In the genomic region with DNA sequence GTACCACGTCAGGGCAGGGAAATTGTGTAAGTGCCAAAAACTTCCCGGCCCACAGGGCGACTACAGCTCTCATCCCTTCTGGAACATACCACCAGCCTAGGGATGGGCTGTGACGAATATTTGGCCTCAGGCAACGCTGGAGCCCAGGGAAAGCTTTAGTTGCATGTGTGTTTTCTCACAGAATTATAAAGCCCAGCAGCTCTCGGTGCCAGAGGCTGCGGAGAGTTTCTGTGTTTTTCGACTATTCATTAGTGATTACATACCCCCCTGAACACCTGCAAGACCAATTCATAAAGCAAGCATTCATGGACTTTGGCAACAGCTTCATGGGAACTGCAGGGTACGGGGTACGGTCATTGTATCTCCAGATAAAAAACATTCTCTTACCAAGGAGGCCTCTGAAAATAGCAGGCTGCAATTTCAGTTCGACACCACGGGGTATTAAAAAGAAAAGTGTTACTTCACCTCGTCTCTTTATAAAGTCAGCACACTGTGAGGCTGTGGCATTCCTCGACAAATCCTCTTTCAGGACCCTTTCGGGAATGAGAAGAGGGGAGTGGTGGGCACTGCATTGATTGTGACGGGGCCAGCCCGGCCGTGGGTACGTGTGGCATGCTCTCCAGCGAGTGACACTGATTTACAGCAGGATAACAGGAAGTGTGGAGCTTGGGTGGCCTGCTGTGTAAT, we compare ENCODE assay signal across 1 cellular context.
TF ChIP-seq lines count a peak whose summit lies in the region.

No MANE protein-coding gene starts in this region.

TF ChIP-seq in H1, 55 proteins besides CTCF, POLR2A, EP300 and RAD21:
- TF ChIP-seq NANOG (IDR thresholded peaks at IDR 0.05; ENCODE audit: insufficient read depth, low read depth, low read length, poor library complexity, severe bottlenecking), result no peak
- no peak for TF ChIP-seq TAF1 (IDR thresholded peaks at IDR 0.05; ENCODE audit: low read depth, low read length)
- no peak for TF ChIP-seq PHF8 (conservative IDR thresholded peaks at IDR 0.05; ENCODE audit: low read depth, low read length)
- no peak for TF ChIP-seq GTF2F1 (IDR thresholded peaks at IDR 0.05; ENCODE audit: borderline replicate concordance, low read depth, low read length)
- TF ChIP-seq, protein P1, sequence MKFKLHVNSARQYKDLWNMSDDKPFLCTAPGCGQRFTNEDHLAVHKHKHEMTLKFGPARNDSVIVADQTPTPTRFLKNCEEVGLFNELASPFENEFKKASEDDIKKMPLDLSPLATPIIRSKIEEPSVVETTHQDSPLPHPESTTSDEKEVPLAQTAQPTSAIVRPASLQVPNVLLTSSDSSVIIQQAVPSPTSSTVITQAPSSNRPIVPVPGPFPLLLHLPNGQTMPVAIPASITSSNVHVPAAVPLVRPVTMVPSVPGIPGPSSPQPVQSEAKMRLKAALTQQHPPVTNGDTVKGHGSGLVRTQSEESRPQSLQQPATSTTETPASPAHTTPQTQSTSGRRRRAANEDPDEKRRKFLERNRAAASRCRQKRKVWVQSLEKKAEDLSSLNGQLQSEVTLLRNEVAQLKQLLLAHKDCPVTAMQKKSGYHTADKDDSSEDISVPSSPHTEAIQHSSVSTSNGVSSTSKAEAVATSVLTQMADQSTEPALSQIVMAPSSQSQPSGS (IDR thresholded peaks at IDR 0.05; ENCODE audit: low read length), result no peak
